Comparison of ENCODE assay signal across 1 cellular context in genomic region chrX:11351375-11352295, GRCh38.
A peak's percentile ranks its signal among the peaks of the same experiment; 100 is the strongest.
TF ChIP-seq lines count a peak whose summit lies in the region.

No MANE protein-coding gene starts in this region.

TF ChIP-seq in K562, 482 proteins besides CTCF, POLR2A, EP300 and RAD21 (continued from another document and continues in another):
- no peak for TF ChIP-seq GTF3C2 (IDR thresholded peaks at IDR 0.05; ENCODE audit: borderline replicate concordance, extremely low read depth, insufficient read length)
- no peak for TF ChIP-seq CCAR2 (IDR thresholded peaks at IDR 0.05; ENCODE audit: low read depth, low read length)
- no peak; the same call in 1 of the 2 replicates for TF ChIP-seq ZNF134 (CRISPR knock-in tag; conservative IDR thresholded peaks at IDR 0.05)
- TF ChIP-seq TFE3 (CRISPR knock-in tag; IDR thresholded peaks at IDR 0.05) = no peak
- TF ChIP-seq ZNF316 (IDR thresholded peaks at IDR 0.05) = no peak
- TF ChIP-seq ARID3B (CRISPR knock-in tag; IDR thresholded peaks at IDR 0.05; ENCODE audit: borderline replicate concordance) = 0 out of 2 replicates have a peak, but pooled peaks have one; percentile 18
- TF ChIP-seq TOE1 (IDR thresholded peaks at IDR 0.05; ENCODE audit: borderline replicate concordance) = no peak
- no peak for TF ChIP-seq TOE1 (CRISPR knock-in tag; IDR thresholded peaks at IDR 0.05; ENCODE audit: borderline replicate concordance, low read depth)
- TF ChIP-seq ZNF133 (CRISPR knock-in tag; IDR thresholded peaks at IDR 0.05) = peak; percentile 72; the same call in 1 of the 2 replicates
- TF ChIP-seq DIDO1 (tag; IDR thresholded peaks at IDR 0.05; ENCODE audit: low read depth) = no peak
- no peak for TF ChIP-seq PHF20 (IDR thresholded peaks at IDR 0.05; ENCODE audit: partially characterized antibody)
- TF ChIP-seq ZNF583 (CRISPR knock-in tag; IDR thresholded peaks at IDR 0.05) = peak; percentile 71
- no peak for TF ChIP-seq U2AF2 (optimal IDR thresholded peaks at IDR 0.05; ENCODE audit: low read depth, low read length)
- TF ChIP-seq TSC22D4 (tag; IDR thresholded peaks at IDR 0.05) = no peak
- no peak for TF ChIP-seq ZNF398 (CRISPR knock-in tag; IDR thresholded peaks at IDR 0.05)
- TF ChIP-seq ZNF609 (CRISPR knock-in tag; IDR thresholded peaks at IDR 0.05; ENCODE audit: borderline replicate concordance) = no peak
- no peak for TF ChIP-seq ZNF780A (CRISPR knock-in tag; IDR thresholded peaks at IDR 0.05)
- TF ChIP-seq CUX1 (CRISPR knock-in tag; IDR thresholded peaks at IDR 0.05) = 0 out of 2 replicates have a peak, but pooled peaks have one; percentile 28
- no peak for TF ChIP-seq ZBTB8A (IDR thresholded peaks at IDR 0.05; ENCODE audit: partially characterized antibody)
- TF ChIP-seq NR2C1 (IDR thresholded peaks at IDR 0.05) = no peak
- peak; percentile 5; the same call in 1 of the 2 replicates for TF ChIP-seq NR2C1 (tag; IDR thresholded peaks at IDR 0.05)
- TF ChIP-seq TRIM25 (IDR thresholded peaks at IDR 0.05; ENCODE audit: borderline replicate concordance) = no peak
- no peak for TF ChIP-seq KHSRP (IDR thresholded peaks at IDR 0.05)
- no peak for TF ChIP-seq ZNF785 (CRISPR knock-in tag; IDR thresholded peaks at IDR 0.05)
- no peak for TF ChIP-seq ZNF507 (tag; conservative IDR thresholded peaks at IDR 0.05)
- no peak for TF ChIP-seq SNRNP70 (optimal IDR thresholded peaks at IDR 0.05; ENCODE audit: low read depth, low read length)
- no peak for TF ChIP-seq ZNF77 (CRISPR knock-in tag; IDR thresholded peaks at IDR 0.05)
- no peak for TF ChIP-seq MYBL2 (IDR thresholded peaks at IDR 0.05; ENCODE audit: low read depth)
- no peak for TF ChIP-seq MYBL2 (CRISPR knock-in tag; IDR thresholded peaks at IDR 0.05; ENCODE audit: borderline replicate concordance)
- no peak for TF ChIP-seq NR2F6 (CRISPR knock-in tag; IDR thresholded peaks at IDR 0.05)
- TF ChIP-seq DNMT1 (IDR thresholded peaks at IDR 0.05) = no peak
- TF ChIP-seq FOXJ3 (CRISPR knock-in tag; IDR thresholded peaks at IDR 0.05) = no peak
- TF ChIP-seq NFE2 (IDR thresholded peaks at IDR 0.05; ENCODE audit: low read depth) = no peak
- no peak for TF ChIP-seq KLF1 (tag; IDR thresholded peaks at IDR 0.05)
- no peak for TF ChIP-seq ARNT (IDR thresholded peaks at IDR 0.05)
- no peak for TF ChIP-seq KAT8 (IDR thresholded peaks at IDR 0.05; ENCODE audit: low read depth)
- no peak for TF ChIP-seq MLLT1 (IDR thresholded peaks at IDR 0.05)
- TF ChIP-seq MYC (IDR thresholded peaks at IDR 0.05; ENCODE audit: low read depth, low read length) = no peak
- peak; percentile 40; the same call in 1 of the 2 replicates for TF ChIP-seq MYC (CRISPR knock-in tag; IDR thresholded peaks at IDR 0.05; ENCODE audit: borderline replicate concordance, low read depth)
- TF ChIP-seq RUNX1 (IDR thresholded peaks at IDR 0.05; ENCODE audit: low read depth) = no peak
- TF ChIP-seq ZNF212 (CRISPR knock-in tag; IDR thresholded peaks at IDR 0.05) = no peak
- no peak for TF ChIP-seq ZNF239 (CRISPR knock-in tag; IDR thresholded peaks at IDR 0.05)
- no peak for TF ChIP-seq BRD9 (IDR thresholded peaks at IDR 0.05; ENCODE audit: low read depth, partially characterized antibody)
